ENCODE assay signal across 1 cellular context in genomic region chr22:46854125-46854870, GRCh38.
A peak's percentile ranks its signal among the peaks of the same experiment; 100 is the strongest.
TF ChIP-seq lines count a peak whose summit lies in the region.

No MANE protein-coding gene starts in this region.

TF ChIP-seq in endothelial cell of umbilical vein, 7 proteins besides CTCF, POLR2A, EP300 and RAD21:
- TF ChIP-seq EZH2 (IDR thresholded peaks at IDR 0.05; ENCODE audit: borderline replicate concordance, low read depth, low read length, severe bottlenecking): no peak
- TF ChIP-seq MYC (IDR thresholded peaks at IDR 0.05; ENCODE audit: low read depth, low read length): peak; percentile 36
- no peak for TF ChIP-seq JUN (IDR thresholded peaks at IDR 0.05; ENCODE audit: borderline replicate concordance, insufficient read depth, insufficient read length, low read depth)
